Comparison of ENCODE assay signal across 35 cellular contexts in the genomic region with DNA sequence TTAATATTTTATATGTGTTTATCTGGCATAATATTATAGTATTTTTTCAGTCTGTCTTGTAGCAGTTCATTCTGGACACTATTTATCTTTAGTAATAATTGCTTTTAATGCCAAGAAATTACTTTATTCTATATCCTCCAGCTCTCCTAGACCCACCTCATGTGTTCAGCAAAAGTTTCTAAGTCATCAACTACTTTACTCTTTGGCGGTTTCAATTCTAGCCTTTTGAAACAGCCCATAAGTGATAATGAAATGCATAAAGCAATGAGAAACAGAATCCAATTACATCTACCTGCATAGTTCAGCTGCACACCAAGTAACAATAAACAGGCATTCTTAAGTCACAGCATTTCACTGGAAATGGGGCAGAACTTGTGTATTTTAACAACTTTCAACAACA.
A peak's percentile ranks its signal among the peaks of the same experiment; 100 is the strongest.
DNase-seq lines count a peak whose midpoint lies in the region; ATAC-seq and TF ChIP-seq lines count a peak whose summit lies in the region.
"Had no signal": no experiment of that assay in that cellular context is flagged by ENCODE, and none has a peak within 500 bp of the region (broad histone marks: within the 10 kb centered on the region; RNA-seq: fewer than 3 reads in every experiment).

No MANE protein-coding gene starts in this region.

- H4K20me1 ChIP-seq in Karpas-422 (ENCODE audit: insufficient read depth, low read depth, low read length) (no peaks in the 10 kb centered on the region), PC-3 (ENCODE audit: low read length) (no peaks in the 10 kb centered on the region), PC-9 (ENCODE audit: insufficient read depth) (no peaks in the 10 kb centered on the region)
- H4K20me1 ChIP-seq: BLaER1; BLaER1 treated with 17β-estradiol and CSF1 and Interleukin-3, amounts not matched to agents 10 nM and 100 nM had no signal

- H3K4me1 ChIP-seq in HEK293 (ENCODE audit: control insufficient read depth, insufficient read depth, low read length) (peaks cover 23% of the 10 kb centered on the region), Karpas-422 (ENCODE audit: low read length) (peaks cover 33% of the 10 kb centered on the region), PC-3 (ENCODE audit: insufficient read depth, low read length) (peaks cover 59% of the 10 kb centered on the region), parathyroid adenoma (no peaks in the 10 kb centered on the region), PC-9 (replicated peaks; ENCODE audit: insufficient read depth) (peaks cover 11% of the 10 kb centered on the region)
- H3K4me1 ChIP-seq: BE2C, BLaER1 had no signal

- no peak overlapping the region for H3K9ac ChIP-seq in Karpas-422 (ENCODE audit: low read length)
- H3K9ac ChIP-seq in PC-3 (ENCODE audit: low read length), result peak overlapping the region; percentile 11; the same call in 1 of the 2 replicates
- no peak overlapping the region for H3K9ac ChIP-seq in parathyroid adenoma
- H3K9ac ChIP-seq: BLaER1; BLaER1 treated with 17β-estradiol and CSF1 and Interleukin-3, amounts not matched to agents 10 nM and 100 nM had no signal

- no peak overlapping the region for H3K4me2 ChIP-seq in Karpas-422 (ENCODE audit: low read depth, low read length, poor library complexity, severe bottlenecking)
- peak overlapping the region; percentile 19 for H3K4me2 ChIP-seq in PC-3 (ENCODE audit: low read length)
- peak overlapping the region; percentile 51 for H3K4me2 ChIP-seq in parathyroid adenoma (ENCODE audit: low read length)
- H3K4me2 ChIP-seq in PC-9, result no peak overlapping the region
- H3K4me2 ChIP-seq: A549; BLaER1; BLaER1 treated with 17β-estradiol and CSF1 and Interleukin-3, amounts not matched to agents 10 nM and 100 nM had no signal

- intact Hi-C loops in PC-3 (cut with micrococcal nuclease), result loop anchor here (10.0 kb wide), 1 partner anchor 288 kb away; no protein-coding TSS in a partner anchor
- intact Hi-C loops in activated CD4-positive, alpha-beta memory T cell treated with anti-CD3 and anti-CD28 coated beads for 36 hours (cut with micrococcal nuclease), result no loop called here
- intact Hi-C loops in PC-9 (cut with micrococcal nuclease; ENCODE audit: unreplicated experiment), result loop anchor here (10.0 kb wide), 1 partner anchor 98 kb away; no protein-coding TSS in a partner anchor

- H3K4me3 Mint-ChIP-seq in activated CD4-positive, alpha-beta memory T cell treated with anti-CD3 and anti-CD28 coated beads for 36 hours, result no peak overlapping the region
- H3K4me3 Mint-ChIP-seq: B cell; CD14-positive monocyte; CD4-positive, alpha-beta memory T cell; CD4-positive, alpha-beta T cell; CD4-positive, CD25-positive, alpha-beta regulatory T cell; CD8-positive, alpha-beta memory T cell; CD8-positive, alpha-beta T cell had no signal

- no peak overlapping the region for H3K4me3 ChIP-seq in HEK293 (ENCODE audit: low read depth, low read length)
- H3K4me3 ChIP-seq in Karpas-422 (ENCODE audit: low read length), result no peak overlapping the region
- H3K4me3 ChIP-seq in PC-3 (ENCODE audit: low read length), result no peak overlapping the region
- peak overlapping the region; percentile 17 for H3K4me3 ChIP-seq in parathyroid adenoma (ENCODE audit: low read depth, low read length)
- H3K4me3 ChIP-seq in PC-9, result no peak overlapping the region
- H3K4me3 ChIP-seq: A549; BLaER1; BLaER1 treated with 17β-estradiol and CSF1 and Interleukin-3, amounts not matched to agents 10 nM and 100 nM had no signal

- H3K79me2 ChIP-seq in Karpas-422 (ENCODE audit: low read length) (no peaks in the 10 kb centered on the region), PC-3 (ENCODE audit: low read length) (no peaks in the 10 kb centered on the region), parathyroid adenoma (no peaks in the 10 kb centered on the region), PC-9 (ENCODE audit: low read depth) (no peaks in the 10 kb centered on the region)

- no peaks in the 10 kb centered on the region for H3K4me1 Mint-ChIP-seq in activated CD4-positive, alpha-beta memory T cell treated with anti-CD3 and anti-CD28 coated beads for 36 hours (ENCODE audit: low read depth)
- H3K4me1 Mint-ChIP-seq: B cell; CD14-positive monocyte; CD4-positive, alpha-beta memory T cell; CD4-positive, CD25-positive, alpha-beta regulatory T cell; CD8-positive, alpha-beta memory T cell had no signal

- CTCF ChIA-PET in HEK293 (lab: Yijun Ruan, JAX), result no interaction called here
- CTCF ChIA-PET in PC-3 (lab: Charles Lee), result interaction anchor here (0.5 to 1.3 kb wide), 4 partner anchors 27 to 199 kb away, joined by 3 to 4 read pairs (median 3); no protein-coding TSS in a partner anchor
- CTCF ChIA-PET in activated CD4-positive, alpha-beta memory T cell treated with anti-CD3 and anti-CD28 coated beads for 36 hours (lab: Charles Lee), result no interaction called here
- CTCF ChIA-PET in PC-9 (lab: Charles Lee), result no interaction called here

- H3K27ac ChIP-seq in HEK293 (ENCODE audit: extremely low read depth, low read depth, low read length), result peak overlapping the region; percentile 3; the same call in 1 of the 2 replicates
- H3K27ac ChIP-seq in Karpas-422 (ENCODE audit: low read length), result no peak overlapping the region
- H3K27ac ChIP-seq in PC-3 (ENCODE audit: low read length), result peak overlapping the region; percentile 70
- no peak overlapping the region for H3K27ac ChIP-seq in parathyroid adenoma
- H3K27ac ChIP-seq in PC-9, result no peak overlapping the region
- H3K27ac ChIP-seq: 22Rv1; A549; BLaER1; BLaER1 treated with 17β-estradiol and CSF1 and Interleukin-3, amounts not matched to agents 10 nM and 100 nM; C4-2B had no signal

- no peaks in the 10 kb centered on the region for H3K36me3 Mint-ChIP-seq in activated CD4-positive, alpha-beta memory T cell treated with anti-CD3 and anti-CD28 coated beads for 36 hours
- H3K36me3 Mint-ChIP-seq: CD14-positive monocyte; CD4-positive, alpha-beta memory T cell; CD4-positive, CD25-positive, alpha-beta regulatory T cell; CD8-positive, alpha-beta memory T cell; CD8-positive, alpha-beta T cell had no signal

- peaks cover 3% of the 10 kb centered on the region for H3K9me3 Mint-ChIP-seq in activated CD4-positive, alpha-beta memory T cell treated with anti-CD3 and anti-CD28 coated beads for 36 hours
- H3K9me3 Mint-ChIP-seq: CD14-positive monocyte; CD4-positive, alpha-beta T cell; CD8-positive, alpha-beta T cell had no signal

- H3K36me3 ChIP-seq in HEK293 (ENCODE audit: control insufficient read depth in 2 of 2, insufficient read depth in 1 of 2, low read length in 2 of 2) (no peaks in the 10 kb centered on the region), Karpas-422 (ENCODE audit: insufficient read depth, low read length) (no peaks in the 10 kb centered on the region), PC-3 (ENCODE audit: low read depth, low read length) (no peaks in the 10 kb centered on the region), parathyroid adenoma (ENCODE audit: control insufficient read depth, insufficient read depth, low read length) (no peaks in the 10 kb centered on the region), PC-9 (ENCODE audit: low read depth) (no peaks in the 10 kb centered on the region)
- H3K36me3 ChIP-seq: BE2C; BLaER1; BLaER1 treated with 17β-estradiol and CSF1 and Interleukin-3, amounts not matched to agents 10 nM and 100 nM had no signal

- H3K9me2 ChIP-seq in Karpas-422 (replicated peaks; ENCODE audit: insufficient read depth, low read length) (no peaks in the 10 kb centered on the region), PC-3 (replicated peaks; ENCODE audit: low read length) (no peaks in the 10 kb centered on the region), PC-9 (ENCODE audit: insufficient read depth) (no peaks in the 10 kb centered on the region)

- BruUV-seq in PC-3 (replicated peaks; lab: Mats Ljungman, UMichigan) (no TSS peak), PC-9 (replicated peaks; lab: Mats Ljungman, UMichigan) (no TSS peak)

- H2AFZ ChIP-seq in Karpas-422 (ENCODE audit: low read length), result peak overlapping the region; percentile 16
- no peak overlapping the region for H2AFZ ChIP-seq in PC-3 (ENCODE audit: low read length)
- H2AFZ ChIP-seq in parathyroid adenoma, result no peak overlapping the region
- no peak overlapping the region for H2AFZ ChIP-seq in PC-9

- no peak overlapping the region for H3K27ac Mint-ChIP-seq in activated CD4-positive, alpha-beta memory T cell treated with anti-CD3 and anti-CD28 coated beads for 36 hours
- H3K27ac Mint-ChIP-seq: B cell; CD14-positive monocyte; CD4-positive, alpha-beta memory T cell; CD4-positive, alpha-beta T cell; CD4-positive, CD25-positive, alpha-beta regulatory T cell; CD8-positive, alpha-beta memory T cell; CD8-positive, alpha-beta T cell had no signal

- TF ChIP-seq CTCF in HEK293 (tag by site-specific recombination; IDR thresholded peaks at IDR 0.05) (no peak), PC-3 (conservative IDR thresholded peaks at IDR 0.05; ENCODE audit: low read depth, low read length) (no peak), parathyroid adenoma (IDR thresholded peaks at IDR 0.05) (no peak), PC-9 (conservative IDR thresholded peaks at IDR 0.05) (no peak)

- H3F3A ChIP-seq in PC-3 (ENCODE audit: low read length, unreplicated experiment) (peaks cover 7% of the 10 kb centered on the region), PC-9 (ENCODE audit: insufficient read depth, low read depth) (no peaks in the 10 kb centered on the region)

- no peak for DNase-seq in Karpas-422
- DNase-seq in PC-3, result no peak
- no peak for DNase-seq in activated CD4-positive, alpha-beta memory T cell treated with anti-CD3 and anti-CD28 coated beads for 36 hours
- no peak for DNase-seq in PC-9
- DNase-seq: 8988T; ACHN; AML-193; BE2C; C1 segment of cervical spinal cord; Caco-2; Calu3; CD4-positive, alpha-beta memory T cell; CD4-positive, alpha-beta T cell; CD4-positive, CD25-positive, alpha-beta regulatory T cell; CD8-positive, alpha-beta memory T cell; CD8-positive, alpha-beta T cell; COR-L47; DMS 273 treated with DMSO at 0.1 percent for 48 hours; DMS153; DMS53; DMS79; DMS79 treated with DMSO at 0.1 percent for 48 hours; DND-41; EL had no signal

- ATAC-seq in PC-3 (no peak), GM21723 (IDR thresholded peaks at IDR 0.05; ENCODE audit: unreplicated experiment) (no peak), GM21515 (IDR thresholded peaks at IDR 0.05; ENCODE audit: unreplicated experiment) (no peak)
- ATAC-seq: A549; CD8-positive, alpha-beta T cell had no signal

- H3K27me3 ChIP-seq in Karpas-422 (ENCODE audit: low read length), result no peaks in the 10 kb centered on the region
- H3K27me3 ChIP-seq in PC-3 (ENCODE audit: low read length), result no peaks in the 10 kb centered on the region
- H3K27me3 ChIP-seq in parathyroid adenoma (ENCODE audit: control insufficient read depth, insufficient read depth, low read length), result no peaks in the 10 kb centered on the region
- no peaks in the 10 kb centered on the region for H3K27me3 ChIP-seq in PC-9 (ENCODE audit: insufficient read depth, low read depth)
- H3K27me3 ChIP-seq: BE2C; BLaER1; BLaER1 treated with 17β-estradiol and CSF1 and Interleukin-3, amounts not matched to agents 10 nM and 100 nM had no signal

- H3K27me3 Mint-ChIP-seq in activated CD4-positive, alpha-beta memory T cell treated with anti-CD3 and anti-CD28 coated beads for 36 hours, result peaks cover 2% of the 10 kb centered on the region
- H3K27me3 Mint-ChIP-seq: CD4-positive, alpha-beta T cell; CD8-positive, alpha-beta memory T cell had no signal

- no peaks in the 10 kb centered on the region for H3K9me3 ChIP-seq in HEK293 (ENCODE audit: control insufficient read depth, insufficient read depth, low read depth, low read length)
- no peaks in the 10 kb centered on the region for H3K9me3 ChIP-seq in Karpas-422 (ENCODE audit: low read length)
- no peaks in the 10 kb centered on the region for H3K9me3 ChIP-seq in PC-3 (ENCODE audit: low read length)
- H3K9me3 ChIP-seq in parathyroid adenoma (ENCODE audit: control insufficient read depth, low read length), result no peaks in the 10 kb centered on the region
- H3K9me3 ChIP-seq in PC-9 (ENCODE audit: insufficient read depth, low read depth), result no peaks in the 10 kb centered on the region
- H3K9me3 ChIP-seq: A549; BE2C; BLaER1; BLaER1 treated with 17β-estradiol and CSF1 and Interleukin-3, amounts not matched to agents 10 nM and 100 nM; Caco-2 had no signal

- POLR2A ChIA-PET in HEK293 (lab: Yijun Ruan, JAX) (no interaction called here), PC-3 (lab: Charles Lee; ENCODE audit: unreplicated experiment) (no interaction called here), PC-9 (lab: Charles Lee; ENCODE audit: unreplicated experiment) (no interaction called here)
- POLR2A ChIA-PET in activated CD4-positive, alpha-beta memory T cell treated with anti-CD3 and anti-CD28 coated beads for 36 hours (lab: Charles Lee), result no interaction called here

Comparison
In these comparisons a context has a peak if more than half of its experiments do, and no peak if none do; other contexts are left out.
1. H3K27ac ChIP-seq: peak in HEK293 (single experiment) and PC-3 (single experiment); none in Karpas-422 (single experiment), parathyroid adenoma (single experiment) and PC-9 (single experiment).
2. H3K4me2 ChIP-seq: peak in PC-3 (single experiment) and parathyroid adenoma (single experiment); none in Karpas-422 (single experiment) and PC-9 (single experiment).